Comparison of ENCODE assay signal across 19 cellular contexts in genomic region chr18:25423760-25424159, GRCh38.
DNase-seq lines count a peak whose midpoint lies in the region; TF ChIP-seq lines count a peak whose summit lies in the region.
"Had no signal": no experiment of that assay in that cellular context is flagged by ENCODE, and none has a peak within 500 bp of the region (broad histone marks: within the 10 kb centered on the region; RNA-seq: fewer than 3 reads in every experiment).

No MANE protein-coding gene starts in this region.

- H3K27ac ChIP-seq in HEK293 (ENCODE audit: extremely low read depth, low read depth, low read length) (no peak overlapping the region), neural progenitor cell (no peak overlapping the region), tibial artery (no peak overlapping the region)
- H3K27ac ChIP-seq: BLaER1 treated with 17β-estradiol and CSF1 and Interleukin-3, amounts not matched to agents 10 nM and 100 nM; C4-2B had no signal

- H3K9me3 Mint-ChIP-seq in neural progenitor cell (peaks cover 13% of the 10 kb centered on the region), HFFc6 (peaks cover 4% of the 10 kb centered on the region; the same call in 1 of the 2 replicates)
- H3K9me3 Mint-ChIP-seq: CD4-positive, alpha-beta T cell had no signal

- H3K9me3 ChIP-seq in HEK293 (ENCODE audit: control insufficient read depth, insufficient read depth, low read depth, low read length), result no peaks in the 10 kb centered on the region
- no peaks in the 10 kb centered on the region for H3K9me3 ChIP-seq in neural progenitor cell (ENCODE audit: low read depth)
- H3K9me3 ChIP-seq in tibial artery, result peaks cover 0 to 3% (median 0%) of the 10 kb centered on the region in 3 donors
- H3K9me3 ChIP-seq: Caco-2 had no signal

- H2AFZ ChIP-seq in neural progenitor cell (replicated peaks), result peak overlapping the region; percentile 22

- peaks cover 36% of the 10 kb centered on the region for H3K4me1 Mint-ChIP-seq in neural progenitor cell
- no peaks in the 10 kb centered on the region for H3K4me1 Mint-ChIP-seq in HFFc6 (ENCODE audit: low read depth)
- H3K4me1 Mint-ChIP-seq: B cell had no signal

- H3K27me3 ChIP-seq in neural progenitor cell (no peaks in the 10 kb centered on the region), tibial artery (peaks cover 0 to 13% of the 10 kb centered on the region in 2 donors)
- H3K27me3 ChIP-seq: BLaER1 treated with 17β-estradiol and CSF1 and Interleukin-3, amounts not matched to agents 10 nM and 100 nM had no signal

- H3K36me3 ChIP-seq in HEK293 (ENCODE audit: control insufficient read depth in 2 of 2, insufficient read depth in 1 of 2, low read length in 2 of 2) (no peaks in the 10 kb centered on the region), neural progenitor cell (no peaks in the 10 kb centered on the region), tibial artery (no peaks in the 10 kb centered on the region)
- H3K36me3 ChIP-seq: BLaER1 treated with 17β-estradiol and CSF1 and Interleukin-3, amounts not matched to agents 10 nM and 100 nM had no signal

- POLR2A ChIA-PET in HEK293 (lab: Yijun Ruan, JAX), result no interaction called here
- POLR2A ChIA-PET in HEK293T (lab: Yijun Ruan, JAX), result no interaction called here

- H3K4me2 ChIP-seq in neural progenitor cell, result no peak overlapping the region
- H3K4me2 ChIP-seq: BLaER1 treated with 17β-estradiol and CSF1 and Interleukin-3, amounts not matched to agents 10 nM and 100 nM had no signal

- H3K4me3 Mint-ChIP-seq in neural progenitor cell (no peak overlapping the region), HFFc6 (no peak overlapping the region)
- H3K4me3 Mint-ChIP-seq: B cell; CD4-positive, alpha-beta T cell; CD8-positive, alpha-beta T cell had no signal

- TF ChIP-seq CTCF in HEK293 (tag by site-specific recombination; IDR thresholded peaks at IDR 0.05), result no peak
- no peak for TF ChIP-seq CTCF in neural progenitor cell (IDR thresholded peaks at IDR 0.05)
- no peak for TF ChIP-seq CTCF in HFFc6 (IDR thresholded peaks at IDR 0.05)
- no peak for TF ChIP-seq CTCF in tibial artery (IDR thresholded peaks at IDR 0.05)

- no peaks in the 10 kb centered on the region for H4K20me1 ChIP-seq in neural progenitor cell (ENCODE audit: low read depth)
- H4K20me1 ChIP-seq: BLaER1 treated with 17β-estradiol and CSF1 and Interleukin-3, amounts not matched to agents 10 nM and 100 nM had no signal

- DNase-seq in HEK293T (ENCODE audit: extremely low spot score), result no peak
- peak; percentile 17 for DNase-seq in NCI-H69 (lab: John Stamatoyannopoulos, UW)
- DNase-seq in neural progenitor cell (ENCODE audit: low spot score), result no peak
- no peak for DNase-seq in HFFc6
- no peak for DNase-seq in AG08395 (ENCODE audit: low spot score)
- DNase-seq in tibial artery, result no peak
- DNase-seq: 8988T; ACHN; AML-193; Caco-2; Calu3; CD4-positive, alpha-beta T cell; CD8-positive, alpha-beta T cell; DMS79 treated with DMSO at 0.1 percent for 48 hours; GF-D8 had no signal

- intact Hi-C loops in tibial artery (cut with DNase I; ENCODE audit: low total_unique reads), result no loop called here

- H3K27me3 Mint-ChIP-seq in neural progenitor cell (ENCODE audit: insufficient read depth, low read depth), result peaks cover 2% of the 10 kb centered on the region
- H3K27me3 Mint-ChIP-seq in HFFc6 (ENCODE audit: insufficient read depth), result peaks cover 9% of the 10 kb centered on the region

- H3F3A ChIP-seq in neural progenitor cell (ENCODE audit: low read depth), result no peaks in the 10 kb centered on the region

- CTCF ChIA-PET in HEK293 (lab: Yijun Ruan, JAX), result no interaction called here
- CTCF ChIA-PET in HEK293T (lab: Yijun Ruan, JAX), result interaction anchor here (0.8 kb wide), 1 partner anchor 10 kb away, joined by 3 read pairs; no protein-coding TSS in a partner anchor

- H3K79me2 ChIP-seq in neural progenitor cell (ENCODE audit: low read depth), result no peaks in the 10 kb centered on the region

- H3K9ac ChIP-seq in neural progenitor cell, result no peak overlapping the region
- H3K9ac ChIP-seq: BLaER1 treated with 17β-estradiol and CSF1 and Interleukin-3, amounts not matched to agents 10 nM and 100 nM had no signal

- H3K4me1 ChIP-seq in HEK293 (ENCODE audit: control insufficient read depth, insufficient read depth, low read length) (no peaks in the 10 kb centered on the region), neural progenitor cell (peaks cover 9% of the 10 kb centered on the region), tibial artery (no peaks in the 10 kb centered on the region)
- H3K4me1 ChIP-seq: Caco-2 had no signal

- no peak overlapping the region for H3K27ac Mint-ChIP-seq in neural progenitor cell
- H3K27ac Mint-ChIP-seq in HFFc6, result no peak overlapping the region
- H3K27ac Mint-ChIP-seq: B cell; CD4-positive, alpha-beta T cell; CD8-positive, alpha-beta T cell had no signal

- H3K36me3 Mint-ChIP-seq in neural progenitor cell (peaks cover 2% of the 10 kb centered on the region), HFFc6 (ENCODE audit: low read depth) (no peaks in the 10 kb centered on the region)
- H3K36me3 Mint-ChIP-seq: CD8-positive, alpha-beta T cell had no signal

- H3K4me3 ChIP-seq in HEK293 (ENCODE audit: low read depth, low read length) (no peak overlapping the region), neural progenitor cell (no peak overlapping the region), tibial artery (no peak overlapping the region)
- H3K4me3 ChIP-seq: BLaER1 treated with 17β-estradiol and CSF1 and Interleukin-3, amounts not matched to agents 10 nM and 100 nM had no signal

TF ChIP-seq in HEK293, 187 proteins besides CTCF, POLR2A, EP300 and RAD21:
- TF ChIP-seq TRIM28 (IDR thresholded peaks at IDR 0.05; ENCODE audit: borderline replicate concordance, low read length) (peak; percentile 42; the same call in 1 of the 2 replicates), TCF7L2 (IDR thresholded peaks at IDR 0.05; ENCODE audit: borderline replicate concordance, low read depth, low read length) (no peak), ZNF76 (tag by site-specific recombination; IDR thresholded peaks at IDR 0.05; ENCODE audit: borderline replicate concordance, low read depth) (no peak)
- TF ChIP-seq, protein P1, sequence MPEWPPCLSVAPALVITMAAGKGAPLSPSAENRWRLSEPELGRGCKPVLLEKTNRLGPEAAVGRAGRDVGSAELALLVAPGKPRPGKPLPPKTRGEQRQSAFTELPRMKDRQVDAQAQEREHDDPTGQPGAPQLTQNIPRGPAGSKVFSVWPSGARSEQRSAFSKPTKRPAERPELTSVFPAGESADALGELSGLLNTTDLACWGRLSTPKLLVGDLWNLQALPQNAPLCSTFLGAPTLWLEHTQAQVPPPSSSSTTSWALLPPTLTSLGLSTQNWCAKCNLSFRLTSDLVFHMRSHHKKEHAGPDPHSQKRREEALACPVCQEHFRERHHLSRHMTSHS (tag by site-specific recombination; IDR thresholded peaks at IDR 0.05), result no peak

TF ChIP-seq in HEK293T, 16 proteins besides CTCF, POLR2A, EP300 and RAD21:
- peak; percentile 63 for TF ChIP-seq CTBP1 (IDR thresholded peaks at IDR 0.05; ENCODE audit: borderline replicate concordance)
- TF ChIP-seq ARNT (IDR thresholded peaks at IDR 0.05), result no peak
